In the genomic region with DNA sequence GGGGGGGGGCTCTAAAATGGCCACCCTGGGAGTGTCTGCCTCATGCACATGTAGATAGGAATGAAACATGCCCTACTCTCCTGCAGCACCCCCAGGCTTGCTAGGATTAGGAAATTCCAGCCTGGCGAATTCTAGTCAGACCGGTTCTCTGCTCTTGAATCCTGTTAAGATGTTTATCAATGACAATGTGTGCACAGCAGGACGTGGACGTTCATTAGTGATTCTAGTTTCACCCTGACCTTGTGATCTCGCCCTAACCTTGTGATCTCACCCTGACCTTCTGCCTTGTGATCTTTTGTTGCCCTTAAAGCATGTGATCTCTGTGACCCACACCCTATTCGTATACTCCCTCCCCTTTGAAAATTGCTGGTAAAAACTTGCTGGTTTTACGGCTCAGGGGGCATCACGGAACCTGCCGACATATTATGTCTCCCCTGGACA, we compare ENCODE assay signal across 12 cellular contexts. TPM values are rescaled to one million over a fixed set of nuclear protein-coding genes. Genes with fewer than 3 reads are reported as not detected.
DNase-seq lines count a peak whose midpoint lies in the region; ATAC-seq and TF ChIP-seq lines count a peak whose summit lies in the region.
"Not testable (repeated sequence)": the region's sequence is repeated elsewhere in the genome, so short reads cannot be mapped to it uniquely, and the experiment has no call there.
"Had no signal": no experiment of that assay in that cellular context is flagged by ENCODE, and none has a peak within 500 bp of the region (broad histone marks: within the 10 kb centered on the region; RNA-seq: fewer than 3 reads in every experiment).

No MANE protein-coding gene starts in this region.

- not testable (repeated sequence) for H3K27me3 ChIP-seq in RWPE2 (ENCODE audit: insufficient read depth, poor library complexity, severe bottlenecking); foreskin keratinocyte; transverse colon

- H3K27me3 Mint-ChIP-seq in nephron (ENCODE audit: low read depth), result not testable (repeated sequence)

- DNase-seq in DMS153 (lab: John Stamatoyannopoulos, UW) (peak; percentile 79), NCI-H345 treated with DMSO at 0.1 percent for 48 hours (lab: John Stamatoyannopoulos, UW; ENCODE audit: unreplicated experiment) (peak; percentile 25), foreskin keratinocyte (peak; percentile 34 to 56), left kidney (ENCODE audit: low read depth, low spot score) (peak; percentile 34), transverse colon (peak; percentile 63)
- not testable (repeated sequence) for DNase-seq in RWPE2 (ENCODE audit: low spot score)

- not testable (repeated sequence) for TF ChIP-seq EP300 in Ishikawa (IDR thresholded peaks at IDR 0.05; ENCODE audit: borderline replicate concordance); transverse colon (IDR thresholded peaks at IDR 0.05; ENCODE audit: low read depth)

- not testable (repeated sequence) for H3K36me3 ChIP-seq in RWPE2 (ENCODE audit: low read depth); transverse colon

- intact Hi-C loops in transverse colon (cut with DNase I; ENCODE audit: low total_unique reads), result not testable (repeated sequence)

- H3K4me3 ChIP-seq in RWPE2 (ENCODE audit: severe bottlenecking); transverse colon: not testable (repeated sequence)

- not testable (repeated sequence) for TF ChIP-seq RAD21 in Ishikawa (IDR thresholded peaks at IDR 0.05; ENCODE audit: low read depth)

- in situ Hi-C loops in transverse colon (cut with MboI; ENCODE audit: low pct_ligation_motif_present in 1 of 4, low pct_unique_long_range_greater_than_20kb in 1 of 4, low sequenced_read_pairs in 3 of 4), result loop anchor here in 1 of 4 donors (25.0 kb wide), 1 partner anchor 92 kb away; no protein-coding TSS in a partner anchor

- not testable (repeated sequence) for TF ChIP-seq CTCF in RWPE2 (IDR thresholded peaks at IDR 0.05; ENCODE audit: poor library complexity, severe bottlenecking); foreskin keratinocyte (conservative IDR thresholded peaks at IDR 0.05); nephron (IDR thresholded peaks at IDR 0.05; ENCODE audit: unreplicated experiment in 3 of 3); transverse colon (IDR thresholded peaks at IDR 0.05)

- TF ChIP-seq POLR2A in transverse colon (IDR thresholded peaks at IDR 0.05), result not testable (repeated sequence)

- whole genome bisulfite sequencing in transverse colon (ENCODE audit: low coverage in 1 of 2), 2 donors, result 41 to 71% methylated on average over 5 to 9 of the region's 9 CpGs

- ATAC-seq in RWPE2 (ENCODE audit: low read depth) (peak; percentile 40; the same call in 1 of the 3 replicates), foreskin keratinocyte (peak; percentile 45)

- H3K36me3 Mint-ChIP-seq in nephron (ENCODE audit: low read depth), result not testable (repeated sequence)

- not testable (repeated sequence) for H3K4me3 Mint-ChIP-seq in nephron

- H3K27ac Mint-ChIP-seq in nephron, result peak overlapping the region in 2 of 3 experiments; percentile 8 to 73

- not testable (repeated sequence) for H3K4me1 Mint-ChIP-seq in nephron

- not testable (repeated sequence) for H3K9me3 ChIP-seq in RWPE2 (ENCODE audit: severe bottlenecking); transverse colon

- not testable (repeated sequence) for H3K4me1 ChIP-seq in RWPE2 (ENCODE audit: insufficient read depth, poor library complexity, severe bottlenecking); foreskin keratinocyte; transverse colon

- not testable (repeated sequence) for H3K27ac ChIP-seq in RWPE2 (ENCODE audit: poor library complexity, severe bottlenecking); foreskin keratinocyte
- peak overlapping the region in 3 of 4 donors; percentile 47 to 62 (median 54) for H3K27ac ChIP-seq in transverse colon

- not testable (repeated sequence) for H3K9me3 Mint-ChIP-seq in nephron

TF ChIP-seq in Ishikawa, 13 proteins besides CTCF, POLR2A, EP300 and RAD21:
- TF ChIP-seq, protein P1, sequence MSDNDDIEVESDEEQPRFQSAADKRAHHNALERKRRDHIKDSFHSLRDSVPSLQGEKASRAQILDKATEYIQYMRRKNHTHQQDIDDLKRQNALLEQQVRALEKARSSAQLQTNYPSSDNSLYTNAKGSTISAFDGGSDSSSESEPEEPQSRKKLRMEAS (IDR thresholded peaks at IDR 0.05), result 0 out of 2 replicates have a peak, but pooled peaks have one; percentile 40
- TF ChIP-seq TEAD4 (IDR thresholded peaks at IDR 0.05) (peak; percentile 32; the same call in 1 of the 2 replicates), CEBPB (IDR thresholded peaks at IDR 0.05) (peak; percentile 46)

RNA-seq across cellular contexts. Expression of a gene that starts 19.6 kb away (rescaled TPM):
- not detected in 2 replicates for total RNA-seq in foreskin keratinocyte
- not detected in 2 replicates for polyA plus RNA-seq in foreskin keratinocyte
- 1 to 10 TPM in 3 of 4 donors, not detected in 1; 1.1 to 2.4 (median 1.2) TPM for total RNA-seq in transverse colon
- total RNA-seq: chondrocyte; mononuclear cell; T-helper 1 cell treated with Interleukin-12 subunit alpha and Interleukin-12 subunit beta and Interleukin-4 antibody, amounts not matched to agents 30 ng/mL and 1 ng/mL, for 36 hours had no signal
- polyA plus RNA-seq: endothelial cell of umbilical vein had no signal

RNA-seq across cellular contexts. Expression of a gene that starts 23.4 kb away (rescaled TPM):
- total RNA-seq in foreskin keratinocyte (not detected in 2 replicates), transverse colon (10 to 100 TPM in 1 of 4 donors, 1 to 10 TPM in 2, under 1 TPM in 1; 0.96 to 15.0 (median 1.5) TPM)
- polyA plus RNA-seq in foreskin keratinocyte, result not detected in 2 replicates
- total RNA-seq: chondrocyte; mononuclear cell; T-helper 1 cell treated with Interleukin-12 subunit alpha and Interleukin-12 subunit beta and Interleukin-4 antibody, amounts not matched to agents 30 ng/mL and 1 ng/mL, for 36 hours had no signal
